In the genomic region with DNA sequence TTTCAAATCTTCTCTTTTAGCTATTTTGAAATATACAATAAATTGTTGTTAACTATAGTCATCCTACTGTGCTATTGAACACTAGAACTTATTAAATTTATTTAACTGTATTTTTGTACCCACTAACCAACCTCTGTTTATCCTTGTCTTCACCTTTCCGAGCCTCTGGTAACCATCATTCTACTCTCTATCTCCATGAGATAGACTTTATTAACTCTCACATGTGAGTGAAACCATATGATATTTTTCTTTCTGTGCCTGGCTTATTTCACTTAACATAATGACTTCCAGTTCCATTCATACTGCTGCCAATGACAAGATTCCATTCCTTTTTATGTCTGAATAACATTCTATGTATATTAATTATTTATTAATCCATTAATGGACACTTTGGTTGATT, we compare ENCODE assay signal across 21 cellular contexts.
"Had no signal": no experiment of that assay in that cellular context is flagged by ENCODE, and none has a peak within 500 bp of the region (broad histone marks: within the 10 kb centered on the region; RNA-seq: fewer than 3 reads in every experiment).

No MANE protein-coding gene starts in this region.

- H3K27me3 Mint-ChIP-seq: naive thymus-derived CD4-positive, alpha-beta T cell had no signal

- H3K27ac Mint-ChIP-seq: naive thymus-derived CD4-positive, alpha-beta T cell had no signal

- H3K27me3 ChIP-seq: dorsolateral prefrontal cortex, esophagus muscularis mucosa, foreskin keratinocyte, heart right ventricle, left lung had no signal

- H3K4me1 ChIP-seq: esophagus muscularis mucosa, foreskin keratinocyte, heart right ventricle, left lung, lower lobe of right lung had no signal

- H3K36me3 ChIP-seq: lower lobe of right lung had no signal

- FAIRE-seq: endothelial cell of umbilical vein, islet of Langerhans, keratinocyte had no signal

- H3K4me3 Mint-ChIP-seq: naive thymus-derived CD4-positive, alpha-beta T cell had no signal

- DNase-seq: dermis blood vessel endothelial cell; dorsolateral prefrontal cortex; effector CD4-positive, alpha-beta T cell; effector memory CD4-positive, alpha-beta T cell; foreskin keratinocyte; glutamatergic neuron; head of caudate nucleus; heart right ventricle; hippocampal formation; left cardiac atrium; left lung; left ventricle myocardium superior; lower lobe of right lung; mesendoderm; midbrain; naive thymus-derived CD4-positive, alpha-beta T cell had no signal

- H3K9me3 ChIP-seq: esophagus muscularis mucosa, heart right ventricle, left lung, lower lobe of right lung had no signal

- H3K27ac ChIP-seq: coronary artery, dorsolateral prefrontal cortex, esophagus muscularis mucosa, foreskin keratinocyte, heart right ventricle, left lung, lower lobe of right lung had no signal

- ATAC-seq: foreskin keratinocyte; heart right ventricle; left cardiac atrium; left lung; left ventricle myocardium superior; lower lobe of right lung; naive thymus-derived CD4-positive, alpha-beta T cell had no signal

- H3K9me3 Mint-ChIP-seq: naive thymus-derived CD4-positive, alpha-beta T cell had no signal

- H3K4me1 Mint-ChIP-seq: naive thymus-derived CD4-positive, alpha-beta T cell had no signal

- H3K4me3 ChIP-seq: coronary artery, dorsolateral prefrontal cortex, esophagus muscularis mucosa, heart right ventricle, left lung, lower lobe of right lung had no signal
